In the genomic region with DNA sequence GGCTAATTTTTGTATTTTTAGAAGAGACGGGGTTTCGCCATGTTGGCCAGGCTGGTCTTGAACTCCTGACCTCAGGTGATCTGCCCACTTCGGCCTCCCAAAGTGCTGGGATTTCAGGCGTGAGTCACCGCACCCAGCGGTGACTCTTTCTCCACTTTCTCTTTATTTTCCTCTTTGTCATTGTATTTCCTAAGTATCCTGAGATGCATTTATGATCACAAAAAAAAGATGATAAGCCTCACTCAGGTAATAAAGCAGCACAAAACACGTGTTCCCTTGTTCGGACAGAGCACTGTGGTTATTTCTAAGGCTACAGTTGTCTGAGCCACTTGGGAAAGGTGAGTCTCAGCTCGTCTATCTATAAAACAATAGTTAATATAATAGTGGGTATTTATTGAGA, we compare ENCODE assay signal across 7 cellular contexts.
DNase-seq lines count a peak whose midpoint lies in the region; ATAC-seq and TF ChIP-seq lines count a peak whose summit lies in the region.
"Not testable (repeated sequence)": the region's sequence is repeated elsewhere in the genome, so short reads cannot be mapped to it uniquely, and the experiment has no call there.

No MANE protein-coding gene starts in this region.

- not testable (repeated sequence) for H3K9me3 ChIP-seq in CD4-positive, alpha-beta T cell (ENCODE audit: control insufficient read depth, low read length); CD8-positive, alpha-beta memory T cell (ENCODE audit: low read length); PC-9 (ENCODE audit: insufficient read depth, low read depth); trophoblast cell (ENCODE audit: insufficient read depth, low read depth, low read length)

- H3K79me1 ChIP-seq in trophoblast cell (ENCODE audit: low read length): not testable (repeated sequence)

- not testable (repeated sequence) for H2AFZ ChIP-seq in PC-9; trophoblast cell (ENCODE audit: insufficient read depth, low read length, poor library complexity)

- BruUV-seq in PC-9 (replicated peaks; lab: Mats Ljungman, UMichigan): not testable (repeated sequence)

- not testable (repeated sequence) for H4K20me1 ChIP-seq in PC-9 (ENCODE audit: insufficient read depth)

- not testable (repeated sequence) for DNase-seq in CD4-positive, alpha-beta T cell; CD8-positive, alpha-beta memory T cell; activated CD8-positive, alpha-beta T cell treated with anti-CD3 and anti-CD28 coated beads, Interleukin-2, amount 10 ng/mL, durations not matched to agents 7 days and 5 days; effector memory CD8-positive, alpha-beta T cell; natural killer cell
- DNase-seq in PC-9 (peak in 1 of 2 experiments; percentile 12), trophoblast cell (peak; percentile 59 to 73)

- not testable (repeated sequence) for TF ChIP-seq CTCF in CD4-positive, alpha-beta T cell (IDR thresholded peaks at IDR 0.05); PC-9 (conservative IDR thresholded peaks at IDR 0.05); natural killer cell (IDR thresholded peaks at IDR 0.05)

- H3K4ac ChIP-seq in trophoblast cell (ENCODE audit: low read depth, low read length): not testable (repeated sequence)

- not testable (repeated sequence) for ATAC-seq in CD4-positive, alpha-beta T cell (ENCODE audit: poor library complexity); activated CD8-positive, alpha-beta T cell treated with anti-CD3 and anti-CD28 coated beads, Interleukin-2, amount 10 ng/mL, durations not matched to agents 7 days and 5 days; effector memory CD8-positive, alpha-beta T cell (replicated peaks); natural killer cell

- H4K8ac ChIP-seq in trophoblast cell (ENCODE audit: low read depth, low read length): not testable (repeated sequence)

- peaks cover 37% of the 10 kb centered on the region for H3F3A ChIP-seq in PC-9 (ENCODE audit: insufficient read depth, low read depth)

- H3K79me2 ChIP-seq in PC-9 (ENCODE audit: low read depth); trophoblast cell (ENCODE audit: control insufficient read depth, insufficient read depth, low read length, poor library complexity): not testable (repeated sequence)

- not testable (repeated sequence) for H3K36me3 ChIP-seq in CD8-positive, alpha-beta memory T cell (ENCODE audit: insufficient read depth, low read length); PC-9 (ENCODE audit: low read depth); trophoblast cell (ENCODE audit: control insufficient read depth in 1 of 2, insufficient read depth in 2 of 2, low read length in 2 of 2)

- not testable (repeated sequence) for H3K27me3 ChIP-seq in CD4-positive, alpha-beta T cell (ENCODE audit: control insufficient read depth, insufficient read depth, low read length); CD8-positive, alpha-beta memory T cell (ENCODE audit: insufficient read depth, low read length, poor library complexity, severe bottlenecking); PC-9 (ENCODE audit: insufficient read depth, low read depth); trophoblast cell (ENCODE audit: insufficient read depth, low read length)

- not testable (repeated sequence) for H2AK5ac ChIP-seq in trophoblast cell (ENCODE audit: low read length)

- not testable (repeated sequence) for H3K23ac ChIP-seq in trophoblast cell (ENCODE audit: low read length)

- H2BK5ac ChIP-seq in trophoblast cell (ENCODE audit: low read depth, low read length, poor library complexity): not testable (repeated sequence)

- WGBS in trophoblast cell (ENCODE audit: extremely low coverage, insufficient coverage, insufficient read length): no CpG with 5 or more reads among the region's 9 CpGs

- H3K27ac ChIP-seq in CD4-positive, alpha-beta T cell (ENCODE audit: low read depth, low read length); CD8-positive, alpha-beta memory T cell (ENCODE audit: low read depth, low read length); trophoblast cell (ENCODE audit: low read depth, low read length): not testable (repeated sequence)
- H3K27ac ChIP-seq in PC-9: peak overlapping the region; percentile 97

- peaks cover 83% of the 10 kb centered on the region for H3K4me1 Mint-ChIP-seq in CD4-positive, alpha-beta T cell (ENCODE audit: low read depth)
- peaks cover 78 to 94% (median 93%) of the 10 kb centered on the region in 3 donors for H3K4me1 Mint-ChIP-seq in CD8-positive, alpha-beta memory T cell
- peaks cover 89% of the 10 kb centered on the region for H3K4me1 Mint-ChIP-seq in activated CD8-positive, alpha-beta T cell treated with anti-CD3 and anti-CD28 coated beads, Interleukin-2, amount 10 ng/mL, durations not matched to agents 7 days and 5 days (ENCODE audit: low read depth)
- H3K4me1 Mint-ChIP-seq in effector memory CD8-positive, alpha-beta T cell (ENCODE audit: low read depth in 2 of 2): peaks cover 65 to 70% of the 10 kb centered on the region in 2 donors
- H3K4me1 Mint-ChIP-seq in natural killer cell: peaks cover 79 to 80% of the 10 kb centered on the region in 2 donors

- H3K36me3 Mint-ChIP-seq in CD4-positive, alpha-beta T cell (ENCODE audit: low read depth); CD8-positive, alpha-beta memory T cell; natural killer cell: not testable (repeated sequence)
- H3K36me3 Mint-ChIP-seq in activated CD8-positive, alpha-beta T cell treated with anti-CD3 and anti-CD28 coated beads, Interleukin-2, amount 10 ng/mL, durations not matched to agents 7 days and 5 days (ENCODE audit: low read depth): peaks cover 34% of the 10 kb centered on the region
- peaks cover 24% of the 10 kb centered on the region for H3K36me3 Mint-ChIP-seq in effector memory CD8-positive, alpha-beta T cell (ENCODE audit: insufficient read depth)

- CTCF ChIA-PET in CD4-positive, alpha-beta T cell (lab: Charles Lee): interaction anchor here (0.8 to 1.7 kb wide), 2 partner anchors 10 to 47 kb away, joined by 4 to 6 read pairs; no protein-coding TSS in a partner anchor
- CTCF ChIA-PET in CD8-positive, alpha-beta memory T cell (lab: Charles Lee): interaction anchor here (0.7 to 1.2 kb wide), 6 partner anchors 23 to 112 kb away, joined by 3 read pairs; no protein-coding TSS in a partner anchor
- CTCF ChIA-PET in PC-9 (lab: Charles Lee): interaction anchor here (0.7 to 0.9 kb wide), 3 partner anchors 43 to 148 kb away, joined by 3 to 8 read pairs (median 8); no protein-coding TSS in a partner anchor
- CTCF ChIA-PET in activated CD8-positive, alpha-beta T cell treated with anti-CD3 and anti-CD28 coated beads, Interleukin-2, amount 10 ng/mL, durations not matched to agents 7 days and 5 days (lab: Charles Lee): interaction anchor here (0.7 to 2.3 kb wide), 9 partner anchors 8 to 89 kb away, joined by 3 to 5 read pairs (median 3); no protein-coding TSS in a partner anchor

- H2BK120ac ChIP-seq in trophoblast cell (ENCODE audit: insufficient read depth, low read length, poor library complexity): not testable (repeated sequence)

- H3K9me3 Mint-ChIP-seq in CD4-positive, alpha-beta T cell; CD8-positive, alpha-beta memory T cell; activated CD8-positive, alpha-beta T cell treated with anti-CD3 and anti-CD28 coated beads, Interleukin-2, amount 10 ng/mL, durations not matched to agents 7 days and 5 days (ENCODE audit: insufficient read depth); effector memory CD8-positive, alpha-beta T cell; natural killer cell: not testable (repeated sequence)

- not testable (repeated sequence) for H3K4me3 ChIP-seq in CD8-positive, alpha-beta memory T cell (ENCODE audit: low read length); trophoblast cell (ENCODE audit: low read depth, low read length)
- H3K4me3 ChIP-seq in PC-9: 0 out of 2 replicates have a peak overlapping the region, but pooled peaks have one; percentile 4

- peak overlapping the region; percentile 42 for H3K4me3 Mint-ChIP-seq in CD4-positive, alpha-beta T cell
- H3K4me3 Mint-ChIP-seq in CD8-positive, alpha-beta memory T cell: peak overlapping the region in 6 of 7 donors; percentile 23 to 69 (median 55)
- H3K4me3 Mint-ChIP-seq in activated CD8-positive, alpha-beta T cell treated with anti-CD3 and anti-CD28 coated beads, Interleukin-2, amount 10 ng/mL, durations not matched to agents 7 days and 5 days: peak overlapping the region; percentile 10
- H3K4me3 Mint-ChIP-seq in effector memory CD8-positive, alpha-beta T cell: peak overlapping the region; percentile 49 to 64
- H3K4me3 Mint-ChIP-seq in natural killer cell: peak overlapping the region; percentile 60

- not testable (repeated sequence) for H4K12ac ChIP-seq in trophoblast cell (ENCODE audit: low read depth, low read length)

- not testable (repeated sequence) for H2BK12ac ChIP-seq in trophoblast cell (ENCODE audit: low read length)

- H3K9ac ChIP-seq in trophoblast cell (ENCODE audit: low read length): not testable (repeated sequence)

- peak overlapping the region; percentile 75 for H3K4me2 ChIP-seq in PC-9
- not testable (repeated sequence) for H3K4me2 ChIP-seq in trophoblast cell (ENCODE audit: low read length)

- H3K27ac Mint-ChIP-seq in CD4-positive, alpha-beta T cell: peak overlapping the region; percentile 70
- peak overlapping the region; percentile 2 to 90 (median 70) for H3K27ac Mint-ChIP-seq in CD8-positive, alpha-beta memory T cell
- H3K27ac Mint-ChIP-seq in activated CD8-positive, alpha-beta T cell treated with anti-CD3 and anti-CD28 coated beads, Interleukin-2, amount 10 ng/mL, durations not matched to agents 7 days and 5 days: not testable (repeated sequence)
- H3K27ac Mint-ChIP-seq in effector memory CD8-positive, alpha-beta T cell: peak overlapping the region; percentile 8 to 32
- H3K27ac Mint-ChIP-seq in natural killer cell: peak overlapping the region in 1 of 2 donors; percentile 55

- not testable (repeated sequence) for H4K91ac ChIP-seq in trophoblast cell (ENCODE audit: low read depth, low read length)

- intact Hi-C loops in CD4-positive, alpha-beta T cell (cut with DNase I, micrococcal nuclease); natural killer cell (cut with micrococcal nuclease): not testable (repeated sequence)
- intact Hi-C loops in PC-9 (cut with micrococcal nuclease; ENCODE audit: unreplicated experiment): loop anchor here (2.0 to 10.0 kb wide), 2 partner anchors 24 to 58 kb away; partner anchors contain the start of genes ARSG and SLC16A6

- peaks cover 92% of the 10 kb centered on the region for H3K4me1 ChIP-seq in CD8-positive, alpha-beta memory T cell (ENCODE audit: insufficient read depth, low read length)
- peaks cover 41% of the 10 kb centered on the region for H3K4me1 ChIP-seq in PC-9 (replicated peaks; ENCODE audit: insufficient read depth)
- H3K4me1 ChIP-seq in trophoblast cell (ENCODE audit: control insufficient read depth in 1 of 2, insufficient read depth in 2 of 2, low read length in 2 of 2): not testable (repeated sequence)

- not testable (repeated sequence) for H3K18ac ChIP-seq in trophoblast cell (ENCODE audit: low read length)

- H3K27me3 Mint-ChIP-seq in CD4-positive, alpha-beta T cell; CD8-positive, alpha-beta memory T cell; activated CD8-positive, alpha-beta T cell treated with anti-CD3 and anti-CD28 coated beads, Interleukin-2, amount 10 ng/mL, durations not matched to agents 7 days and 5 days (ENCODE audit: low read depth); effector memory CD8-positive, alpha-beta T cell; natural killer cell (ENCODE audit: low read depth in 2 of 2): not testable (repeated sequence)

- H3K9me2 ChIP-seq in PC-9 (ENCODE audit: insufficient read depth): not testable (repeated sequence)

- POLR2A ChIA-PET in CD4-positive, alpha-beta T cell (lab: Charles Lee): interaction anchor here (0.9 to 7.5 kb wide), 3 partner anchors 8 to 61 kb away, joined by 3 to 94 read pairs (median 4); partner anchors contain the start of genes ARSG and SLC16A6
- POLR2A ChIA-PET in CD8-positive, alpha-beta memory T cell (lab: Charles Lee): interaction anchor here (0.7 to 1.0 kb wide), 4 partner anchors 50 to 105 kb away, joined by 3 to 5 read pairs (median 4); no protein-coding TSS in a partner anchor
- POLR2A ChIA-PET in PC-9 (lab: Charles Lee; ENCODE audit: unreplicated experiment): not testable (repeated sequence)
- POLR2A ChIA-PET in activated CD8-positive, alpha-beta T cell treated with anti-CD3 and anti-CD28 coated beads, Interleukin-2, amount 10 ng/mL, durations not matched to agents 7 days and 5 days (lab: Charles Lee): interaction anchor here (1.1 to 3.1 kb wide), 2 partner anchors 61 to 63 kb away, joined by 3 to 14 read pairs; partner anchors contain the start of genes ARSG and SLC16A6

- not testable (repeated sequence) for H3K14ac ChIP-seq in trophoblast cell (ENCODE audit: low read length)

Comparison
In these comparisons a context has a peak if more than half of its experiments do, and no peak if none do; other contexts are left out.
1. H3K4me3 Mint-ChIP-seq: peak in every context shown above with its lines; median percentile 60 in natural killer cell; 56 in effector memory CD8-positive, alpha-beta T cell; 55 in CD8-positive, alpha-beta memory T cell; 42 in CD4-positive, alpha-beta T cell; 10 in activated CD8-positive, alpha-beta T cell treated with anti-CD3 and anti-CD28 coated beads, Interleukin-2, amount 10 ng/mL, durations not matched to agents 7 days and 5 days.